1 cellular context compared by ENCODE assay signal in the genomic region with DNA sequence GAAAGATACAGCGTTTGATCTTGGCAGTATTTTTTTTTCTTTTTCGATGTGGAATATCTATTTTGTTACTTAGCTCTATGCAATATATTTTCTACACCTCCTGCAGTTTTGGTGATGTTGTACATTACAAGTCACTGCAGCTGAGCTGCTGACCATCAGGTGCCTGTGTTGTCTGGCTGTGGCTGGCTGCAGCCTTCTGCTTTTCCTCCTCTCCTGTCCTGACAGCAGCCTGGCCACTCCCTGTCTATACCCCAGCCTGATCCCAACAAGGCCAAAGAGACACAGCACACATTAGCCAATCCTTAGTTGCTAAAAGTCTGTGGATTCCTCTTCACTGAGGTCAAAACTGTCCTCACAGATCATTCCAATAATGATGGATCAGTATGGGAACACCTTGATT.
TF ChIP-seq lines count a peak whose summit lies in the region.

No MANE protein-coding gene starts in this region.

TF ChIP-seq in GM23338, 12 proteins besides CTCF, POLR2A, EP300 and RAD21 (continued from another document):
- TF ChIP-seq ZNF462 (CRISPR knock-in tag; IDR thresholded peaks at IDR 0.05) (no peak), NANOG (IDR thresholded peaks at IDR 0.05; ENCODE audit: borderline replicate concordance) (no peak)
